Comparison of ENCODE assay signal across 17 cellular contexts in the genomic region with DNA sequence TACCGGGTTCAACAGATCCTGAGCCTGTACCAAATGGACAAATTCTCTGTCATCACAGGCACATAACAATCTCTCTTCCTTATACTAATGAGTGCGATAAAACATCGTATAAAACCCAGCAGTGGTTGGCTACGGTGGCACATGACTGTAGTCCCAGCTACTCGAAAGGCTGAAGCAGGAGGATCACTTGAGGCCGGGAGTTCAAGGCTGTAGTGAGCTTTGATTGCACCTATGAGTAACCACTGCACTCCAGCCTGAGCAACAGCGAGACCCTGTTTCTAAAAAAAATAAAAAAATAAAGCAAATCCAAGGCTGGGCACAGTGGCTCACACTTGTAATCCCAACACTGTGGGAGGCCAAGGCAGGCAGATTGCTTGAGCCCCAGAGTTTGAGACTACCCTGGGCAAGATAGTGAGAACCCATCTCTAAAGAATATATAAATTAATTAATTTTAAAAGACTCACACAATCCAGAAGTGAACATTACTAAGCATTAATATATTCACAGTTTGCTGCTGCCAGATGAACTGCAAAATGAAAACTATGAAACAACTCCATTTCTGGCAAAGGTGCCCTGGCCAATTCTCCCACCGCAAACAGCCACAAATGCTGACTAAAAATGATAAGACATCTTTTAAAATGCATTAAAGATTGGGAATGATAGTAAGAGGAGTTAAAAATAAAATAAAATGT. TPM values are rescaled to one million over a fixed set of nuclear protein-coding genes. Genes with fewer than 3 reads are reported as not detected.
DNase-seq lines count a peak whose midpoint lies in the region; ATAC-seq and TF ChIP-seq lines count a peak whose summit lies in the region.
"Had no signal": no experiment of that assay in that cellular context is flagged by ENCODE, and none has a peak within 500 bp of the region (broad histone marks: within the 10 kb centered on the region; RNA-seq: fewer than 3 reads in every experiment).

No MANE protein-coding gene starts in this region.

- no peaks in the 10 kb centered on the region for H3K27me3 ChIP-seq in thoracic aorta (replicated peaks; ENCODE audit: insufficient read depth)
- H3K27me3 ChIP-seq: neutrophil had no signal

- no peak for TF ChIP-seq CTCF in activated B cell treated with CpG ODN at 0.5 μM for 24 hours (IDR thresholded peaks at IDR 0.05)
- TF ChIP-seq CTCF in thoracic aorta (IDR thresholded peaks at IDR 0.05) = no peak

- no peak overlapping the region for H3K4me3 Mint-ChIP-seq in activated naive CD4-positive, alpha-beta T cell treated with anti-CD3 and anti-CD28 coated beads, Interleukin-2, amount 10 ng/mL, durations not matched to agents 7 days and 5 days
- H3K4me3 Mint-ChIP-seq in activated B cell treated with CpG ODN at 0.5 μM for 24 hours = peak overlapping the region; percentile 80
- no peak overlapping the region for H3K4me3 Mint-ChIP-seq in central memory CD8-positive, alpha-beta T cell
- H3K4me3 Mint-ChIP-seq: mesothelial cell of epicardium had no signal

- H3K36me3 Mint-ChIP-seq in activated naive CD4-positive, alpha-beta T cell treated with anti-CD3 and anti-CD28 coated beads, Interleukin-2, amount 10 ng/mL, durations not matched to agents 7 days and 5 days = peaks cover 22% of the 10 kb centered on the region
- peaks cover 21% of the 10 kb centered on the region for H3K36me3 Mint-ChIP-seq in activated B cell treated with CpG ODN at 0.5 μM for 24 hours (ENCODE audit: low read depth)
- H3K36me3 Mint-ChIP-seq in central memory CD8-positive, alpha-beta T cell (ENCODE audit: insufficient read depth) = peaks cover 9% of the 10 kb centered on the region

- no peaks in the 10 kb centered on the region for H3K9me3 Mint-ChIP-seq in activated naive CD4-positive, alpha-beta T cell treated with anti-CD3 and anti-CD28 coated beads, Interleukin-2, amount 10 ng/mL, durations not matched to agents 7 days and 5 days
- no peaks in the 10 kb centered on the region for H3K9me3 Mint-ChIP-seq in activated B cell treated with CpG ODN at 0.5 μM for 24 hours
- H3K9me3 Mint-ChIP-seq in central memory CD8-positive, alpha-beta T cell = no peaks in the 10 kb centered on the region
- H3K9me3 Mint-ChIP-seq: mesothelial cell of epicardium had no signal

- H3K36me3 ChIP-seq in thoracic aorta = no peaks in the 10 kb centered on the region
- H3K36me3 ChIP-seq: neutrophil had no signal

- CTCF ChIA-PET in activated naive CD4-positive, alpha-beta T cell treated with anti-CD3 and anti-CD28 coated beads, Interleukin-2, amount 10 ng/mL, durations not matched to agents 7 days and 5 days (lab: Charles Lee) = interaction anchor here (1.0 to 1.5 kb wide), 2 partner anchors 12 to 159 kb away, joined by 3 read pairs; no protein-coding TSS in a partner anchor
- CTCF ChIA-PET in activated B cell treated with CpG ODN at 0.5 μM for 24 hours (lab: Charles Lee) = interaction anchor here (1.2 to 3.8 kb wide), 4 partner anchors 12 to 159 kb away, joined by 3 to 17 read pairs (median 8); partner anchors contain the start of gene ZBTB17

- no peak overlapping the region for H3K4me3 ChIP-seq in thoracic aorta

- peaks cover 55% of the 10 kb centered on the region for H3K4me1 Mint-ChIP-seq in activated naive CD4-positive, alpha-beta T cell treated with anti-CD3 and anti-CD28 coated beads, Interleukin-2, amount 10 ng/mL, durations not matched to agents 7 days and 5 days
- peaks cover 95% of the 10 kb centered on the region for H3K4me1 Mint-ChIP-seq in activated B cell treated with CpG ODN at 0.5 μM for 24 hours
- H3K4me1 Mint-ChIP-seq in central memory CD8-positive, alpha-beta T cell = peaks cover 71% of the 10 kb centered on the region

- peak overlapping the region; percentile 30 to 45 for H3K27ac ChIP-seq in thoracic aorta
- H3K27ac ChIP-seq: neutrophil had no signal

- no peaks in the 10 kb centered on the region for H3K27me3 Mint-ChIP-seq in activated naive CD4-positive, alpha-beta T cell treated with anti-CD3 and anti-CD28 coated beads, Interleukin-2, amount 10 ng/mL, durations not matched to agents 7 days and 5 days
- no peaks in the 10 kb centered on the region for H3K27me3 Mint-ChIP-seq in activated B cell treated with CpG ODN at 0.5 μM for 24 hours
- no peaks in the 10 kb centered on the region for H3K27me3 Mint-ChIP-seq in central memory CD8-positive, alpha-beta T cell

- H3K4me1 ChIP-seq in thoracic aorta (ENCODE audit: control insufficient read depth in 1 of 2, low read depth in 2 of 2) = peaks cover 28 to 66% of the 10 kb centered on the region in 2 donors

- DNase-seq in activated naive CD4-positive, alpha-beta T cell treated with anti-CD3 and anti-CD28 coated beads, Interleukin-2, amount 10 ng/mL, durations not matched to agents 7 days and 5 days = no peak
- DNase-seq in activated naive CD4-positive, alpha-beta T cell treated with Interleukin-2 at 50 U/mL for 16 hours = no peak
- DNase-seq in activated B cell treated with CpG ODN at 0.5 μM for 24 hours (no peak), thoracic aorta (ENCODE audit: low spot score) (no peak), SKM-1 (lab: John Stamatoyannopoulos, UW; ENCODE audit: unreplicated experiment) (no peak), cerebellar cortex (ENCODE audit: low spot score) (no peak)
- no peak for DNase-seq in central memory CD8-positive, alpha-beta T cell (ENCODE audit: low spot score in 2 of 2)
- DNase-seq: foreskin fibroblast, NCI-H1436, NCI-H2171 treated with DMSO at 0.1 percent for 48 hours, NCI-H774 had no signal

- POLR2A ChIA-PET in activated B cell treated with CpG ODN at 0.5 μM for 24 hours (lab: Charles Lee) = interaction anchor here (0.7 to 10.7 kb wide), 9 partner anchors 11 to 159 kb away, joined by 3 to 282 read pairs (median 5); partner anchors contain the start of genes SPEN and ZBTB17

- H3K9me3 ChIP-seq in thoracic aorta = no peaks in the 10 kb centered on the region
- H3K9me3 ChIP-seq: neutrophil had no signal

- peak overlapping the region; percentile 74 for H3K27ac Mint-ChIP-seq in activated naive CD4-positive, alpha-beta T cell treated with anti-CD3 and anti-CD28 coated beads, Interleukin-2, amount 10 ng/mL, durations not matched to agents 7 days and 5 days
- peak overlapping the region; percentile 88 for H3K27ac Mint-ChIP-seq in activated B cell treated with CpG ODN at 0.5 μM for 24 hours
- H3K27ac Mint-ChIP-seq in central memory CD8-positive, alpha-beta T cell (ENCODE audit: low read depth) = peak overlapping the region; percentile 67
- H3K27ac Mint-ChIP-seq: mesothelial cell of epicardium had no signal

- intact Hi-C loops in activated B cell treated with CpG ODN at 0.5 μM for 24 hours (cut with micrococcal nuclease) = loop anchor here (2.0 to 10.0 kb wide), 3 partner anchors 14 to 438 kb away; partner anchors contain the start of genes CASP9, DNAJC16, PLEKHM2 and ZBTB17

- ATAC-seq in activated B cell treated with CpG ODN at 0.5 μM for 24 hours (ENCODE audit: low read depth) (no peak), thoracic aorta (ENCODE audit: insufficient number of reproducible peaks, low FRiP score, low read depth) (no peak), HG02759 (IDR thresholded peaks at IDR 0.05; ENCODE audit: unreplicated experiment) (no peak)
- no peak for ATAC-seq in central memory CD8-positive, alpha-beta T cell (replicated peaks; ENCODE audit: extremely low read depth, poor library complexity, severe bottlenecking)
- ATAC-seq: Panc1 had no signal

RNA-seq across cellular contexts. Expression of gene ZBTB17, which starts 13.1 kb away (rescaled TPM):
- total RNA-seq in activated B cell treated with CpG ODN at 0.5 μM for 24 hours = 109 and 121 TPM in 2 replicates
- 10 to 100 TPM; 42.9 to 46.5 TPM for total RNA-seq in thoracic aorta

RNA-seq across cellular contexts. Expression of gene SRARP, which starts 41.2 kb away (rescaled TPM):
- total RNA-seq in activated B cell treated with CpG ODN at 0.5 μM for 24 hours = 0.07 TPM in 1 of 2 replicates, not detected in the other
- not detected for total RNA-seq in thoracic aorta
- total RNA-seq: G401, kidney epithelial cell, mesothelial cell of epicardium had no signal

RNA-seq across cellular contexts. Expression of gene HSPB7, which starts 55.0 kb away (rescaled TPM):
- total RNA-seq in activated B cell treated with CpG ODN at 0.5 μM for 24 hours (not detected in 2 replicates), thoracic aorta (100 to 1,000 TPM; 223 to 430 TPM)
- total RNA-seq: kidney epithelial cell had no signal

RNA-seq across cellular contexts. Expression of gene CLCNKA, which starts 59.0 kb away (rescaled TPM):
- total RNA-seq in activated B cell treated with CpG ODN at 0.5 μM for 24 hours (0.24 TPM in 1 of 2 replicates, not detected in the other), thoracic aorta (1 to 10 TPM in 1 of 2 donors, not detected in 1; 4.7 TPM)
- total RNA-seq: kidney epithelial cell had no signal

Comparison
In these comparisons a context has a peak if more than half of its experiments do, and no peak if none do; other contexts are left out.
1. RNA of gene HSPB7, which starts 55.0 kb away (total RNA-seq): 223 to 430 TPM in thoracic aorta; not detected in activated B cell treated with CpG ODN at 0.5 μM for 24 hours; every median in the first group is over 100 times any median in the second.
2. Peak in every context shown above with its lines, with median percentiles within 50 percentile points of each other: H3K27ac Mint-ChIP-seq.